In genomic region chr3:195440379-195440778, GRCh38 we compare ENCODE assay signal across 14 cellular contexts. TPM values are rescaled to one million over a fixed set of nuclear protein-coding genes. Genes with fewer than 3 reads are reported as not detected.
DNase-seq lines count a peak whose midpoint lies in the region; ATAC-seq and TF ChIP-seq lines count a peak whose summit lies in the region.
"Had no signal": no experiment of that assay in that cellular context is flagged by ENCODE, and none has a peak within 500 bp of the region (broad histone marks: within the 10 kb centered on the region; RNA-seq: fewer than 3 reads in every experiment).

No MANE protein-coding gene starts in this region.

- no peaks in the 10 kb centered on the region for H3K36me3 ChIP-seq in SU-DHL-6 (ENCODE audit: low read length)
- H3K36me3 ChIP-seq: left ventricle myocardium inferior had no signal

- H3K4me3 Mint-ChIP-seq in activated naive CD4-positive, alpha-beta T cell treated with anti-CD3 and anti-CD28 coated beads, Interleukin-2, amount 50 U/mL, for 24 hours, result peak overlapping the region; percentile 75
- peak overlapping the region; percentile 29 to 46 for H3K4me3 Mint-ChIP-seq in stimulated activated naive B cell treated with anti-CD40 and anti-IgM and Interleukin-4, amounts not matched to agents 10 μg/mL and 1 μg/mL and 100 μg/mL, for 72 hours

- no peaks in the 10 kb centered on the region for H3K27me3 ChIP-seq in SU-DHL-6 (ENCODE audit: low read length)
- H3K27me3 ChIP-seq: foreskin keratinocyte had no signal

- H3K27me3 Mint-ChIP-seq in activated naive CD4-positive, alpha-beta T cell treated with anti-CD3 and anti-CD28 coated beads, Interleukin-2, amount 50 U/mL, for 24 hours, result no peaks in the 10 kb centered on the region
- H3K27me3 Mint-ChIP-seq in stimulated activated naive B cell treated with anti-CD40 and anti-IgM and Interleukin-4, amounts not matched to agents 10 μg/mL and 1 μg/mL and 100 μg/mL, for 72 hours, result no peaks in the 10 kb centered on the region

- H3K4me2 ChIP-seq in SU-DHL-6 (ENCODE audit: low read depth, low read length, poor library complexity, severe bottlenecking), result peak overlapping the region; percentile 87

- H3K79me2 ChIP-seq in SU-DHL-6 (ENCODE audit: insufficient read depth, low read length), result peaks cover 74% of the 10 kb centered on the region

- no peak overlapping the region for H2AFZ ChIP-seq in SU-DHL-6 (ENCODE audit: low read depth, low read length, severe bottlenecking)

- H3F3A ChIP-seq in SU-DHL-6 (ENCODE audit: insufficient read depth), result peaks cover 16% of the 10 kb centered on the region

- H3K4me3 ChIP-seq in SU-DHL-6 (ENCODE audit: insufficient read depth, low read length, poor library complexity, severe bottlenecking), result peak overlapping the region; percentile 75
- H3K4me3 ChIP-seq in fibroblast of the aortic adventitia (ENCODE audit: low read depth, low read length), result peak overlapping the region; percentile 92

- peaks cover 6% of the 10 kb centered on the region for H4K20me1 ChIP-seq in SU-DHL-6 (ENCODE audit: low read depth, low read length)

- no peaks in the 10 kb centered on the region for H3K9me3 Mint-ChIP-seq in activated naive CD4-positive, alpha-beta T cell treated with anti-CD3 and anti-CD28 coated beads, Interleukin-2, amount 50 U/mL, for 24 hours
- no peaks in the 10 kb centered on the region for H3K9me3 Mint-ChIP-seq in stimulated activated naive B cell treated with anti-CD40 and anti-IgM and Interleukin-4, amounts not matched to agents 10 μg/mL and 1 μg/mL and 100 μg/mL, for 72 hours

- TF ChIP-seq CTCF in SU-DHL-6 (IDR thresholded peaks at IDR 0.05; ENCODE audit: insufficient read depth, low read length, poor library complexity, severe bottlenecking) (no peak), fibroblast of the aortic adventitia (IDR thresholded peaks at IDR 0.05; ENCODE audit: insufficient read depth, low read length) (no peak)

- H3K9me2 ChIP-seq in SU-DHL-6 (replicated peaks; ENCODE audit: insufficient read depth, low read length), result no peaks in the 10 kb centered on the region

- DNase-seq in activated naive CD4-positive, alpha-beta T cell (lab: John Stamatoyannopoulos, UW), result no peak
- no peak for DNase-seq in fibroblast of the aortic adventitia (ENCODE audit: low read depth)
- no peak for DNase-seq in stimulated activated naive B cell treated with anti-CD40 and anti-IgM and Interleukin-4, amounts not matched to agents 10 μg/mL and 1 μg/mL and 100 μg/mL, for 72 hours
- no peak for DNase-seq in iPS-NIHi7 (ENCODE audit: extremely low spot score)
- DNase-seq: AML-193, caudate nucleus, foreskin keratinocyte, left ventricle myocardium inferior, NCI-H526 treated with DMSO at 0.1 percent for 48 hours had no signal

- peak overlapping the region; percentile 94 for H3K9ac ChIP-seq in SU-DHL-6 (ENCODE audit: low read length)

- H3K4me1 Mint-ChIP-seq in activated naive CD4-positive, alpha-beta T cell treated with anti-CD3 and anti-CD28 coated beads, Interleukin-2, amount 50 U/mL, for 24 hours, result peaks cover 59% of the 10 kb centered on the region
- peaks cover 10 to 48% of the 10 kb centered on the region in 2 donors for H3K4me1 Mint-ChIP-seq in stimulated activated naive B cell treated with anti-CD40 and anti-IgM and Interleukin-4, amounts not matched to agents 10 μg/mL and 1 μg/mL and 100 μg/mL, for 72 hours

- H3K27ac Mint-ChIP-seq in activated naive CD4-positive, alpha-beta T cell treated with anti-CD3 and anti-CD28 coated beads, Interleukin-2, amount 50 U/mL, for 24 hours, result no peak overlapping the region
- no peak overlapping the region for H3K27ac Mint-ChIP-seq in stimulated activated naive B cell treated with anti-CD40 and anti-IgM and Interleukin-4, amounts not matched to agents 10 μg/mL and 1 μg/mL and 100 μg/mL, for 72 hours

- ATAC-seq in stimulated activated naive B cell treated with anti-CD40 and anti-IgM and Interleukin-4, amounts not matched to agents 10 μg/mL and 1 μg/mL and 100 μg/mL, for 72 hours (replicated peaks), result no peak
- ATAC-seq in GM18517 (IDR thresholded peaks at IDR 0.05; ENCODE audit: unreplicated experiment) (no peak), GM21529 (IDR thresholded peaks at IDR 0.05; ENCODE audit: unreplicated experiment) (no peak)
- ATAC-seq: foreskin keratinocyte, HCT116 had no signal

- peaks cover 1% of the 10 kb centered on the region for H3K36me3 Mint-ChIP-seq in activated naive CD4-positive, alpha-beta T cell treated with anti-CD3 and anti-CD28 coated beads, Interleukin-2, amount 50 U/mL, for 24 hours
- peaks cover 0 to 6% of the 10 kb centered on the region in 2 donors for H3K36me3 Mint-ChIP-seq in stimulated activated naive B cell treated with anti-CD40 and anti-IgM and Interleukin-4, amounts not matched to agents 10 μg/mL and 1 μg/mL and 100 μg/mL, for 72 hours

- 0 out of 2 replicates have a peak overlapping the region, but pooled peaks have one; percentile 5 for H3K27ac ChIP-seq in SU-DHL-6 (ENCODE audit: low read depth, low read length)
- H3K27ac ChIP-seq: foreskin keratinocyte had no signal

- no peaks in the 10 kb centered on the region for H3K9me3 ChIP-seq in SU-DHL-6 (ENCODE audit: insufficient read depth, low read length)
- H3K9me3 ChIP-seq: left ventricle myocardium inferior had no signal

RNA-seq across cellular contexts. Expression of gene ACAP2, which starts 2.4 kb away (rescaled TPM):
- 92.3 and 113 TPM in 2 replicates for total RNA-seq in fibroblast of the aortic adventitia (ENCODE audit: low replicate concordance)
